In genomic region chr11:18294862-18295261, GRCh38 we compare ENCODE assay signal across 29 cellular contexts. TPM values are rescaled to one million over a fixed set of nuclear protein-coding genes. Genes with fewer than 3 reads are reported as not detected.
DNase-seq lines count a peak whose midpoint lies in the region; ATAC-seq and TF ChIP-seq lines count a peak whose summit lies in the region.
"Had no signal": no experiment of that assay in that cellular context is flagged by ENCODE, and none has a peak within 500 bp of the region (broad histone marks: within the 10 kb centered on the region; RNA-seq: fewer than 3 reads in every experiment).

No MANE protein-coding gene starts in this region.

- 96 to 98% methylated on average over 5 of the region's 5 CpGs for WGBS in heart right ventricle, 2 donors

- no peaks in the 10 kb centered on the region for H3K79me2 ChIP-seq in neural progenitor cell (ENCODE audit: low read depth)

- TF ChIP-seq CTCF in heart right ventricle (IDR thresholded peaks at IDR 0.05) (no peak), neural progenitor cell (IDR thresholded peaks at IDR 0.05) (no peak)

- H3K27me3 Mint-ChIP-seq in neural progenitor cell (ENCODE audit: insufficient read depth, low read depth) = no peaks in the 10 kb centered on the region
- H3K27me3 Mint-ChIP-seq: IgD-negative memory B cell; stimulated activated naive B cell treated with anti-CD40 and anti-IgM and Interleukin-4, amounts not matched to agents 10 μg/mL and 1 μg/mL and 100 μg/mL, for 72 hours had no signal

- H3K4me1 ChIP-seq in heart right ventricle (no peaks in the 10 kb centered on the region), neural progenitor cell (no peaks in the 10 kb centered on the region)
- H3K4me1 ChIP-seq: right atrium auricular region, tibial artery had no signal

- no peaks in the 10 kb centered on the region for H3K9me3 Mint-ChIP-seq in neural progenitor cell
- H3K9me3 Mint-ChIP-seq: CD8-positive, alpha-beta T cell; IgD-negative memory B cell; stimulated activated naive B cell treated with anti-CD40 and anti-IgM and Interleukin-4, amounts not matched to agents 10 μg/mL and 1 μg/mL and 100 μg/mL, for 72 hours had no signal

- H3K9me3 ChIP-seq in heart right ventricle (no peaks in the 10 kb centered on the region), neural progenitor cell (ENCODE audit: low read depth) (no peaks in the 10 kb centered on the region)
- H3K9me3 ChIP-seq: right atrium auricular region, tibial artery had no signal

- H3K36me3 ChIP-seq in heart right ventricle (peaks cover 0 to 100% (median 69%) of the 10 kb centered on the region in 9 donors), neural progenitor cell (peaks cover 6% of the 10 kb centered on the region)

- no peak overlapping the region for H2AFZ ChIP-seq in neural progenitor cell (replicated peaks)

- ATAC-seq in GM21367 (IDR thresholded peaks at IDR 0.05; ENCODE audit: unreplicated experiment) (peak; percentile 78), HG03354 (IDR thresholded peaks at IDR 0.05; ENCODE audit: poor library complexity, severe bottlenecking, unreplicated experiment) (peak; percentile 66), heart right ventricle (no peak)
- ATAC-seq: CD8-positive, alpha-beta T cell; stimulated activated naive B cell treated with anti-CD40 and anti-IgM and Interleukin-4, amounts not matched to agents 10 μg/mL and 1 μg/mL and 100 μg/mL, for 72 hours had no signal

- no peaks in the 10 kb centered on the region for H3F3A ChIP-seq in neural progenitor cell (ENCODE audit: low read depth)

- H3K4me2 ChIP-seq in neural progenitor cell = no peak overlapping the region

- H3K4me3 ChIP-seq in heart right ventricle (no peak overlapping the region), neural progenitor cell (no peak overlapping the region)
- H3K4me3 ChIP-seq: cardiac muscle cell, right atrium auricular region, tibial artery had no signal

- H3K36me3 Mint-ChIP-seq in neural progenitor cell = peaks cover 27% of the 10 kb centered on the region

- H3K4me3 Mint-ChIP-seq in neural progenitor cell = no peak overlapping the region
- H3K4me3 Mint-ChIP-seq: CD8-positive, alpha-beta T cell; IgD-negative memory B cell; stimulated activated naive B cell treated with anti-CD40 and anti-IgM and Interleukin-4, amounts not matched to agents 10 μg/mL and 1 μg/mL and 100 μg/mL, for 72 hours had no signal

- H3K9ac ChIP-seq in neural progenitor cell = no peak overlapping the region

- no peak overlapping the region for H3K27ac Mint-ChIP-seq in neural progenitor cell
- H3K27ac Mint-ChIP-seq: CD8-positive, alpha-beta T cell; IgD-negative memory B cell; stimulated activated naive B cell treated with anti-CD40 and anti-IgM and Interleukin-4, amounts not matched to agents 10 μg/mL and 1 μg/mL and 100 μg/mL, for 72 hours had no signal

- no peaks in the 10 kb centered on the region for H3K27me3 ChIP-seq in heart right ventricle
- no peaks in the 10 kb centered on the region for H3K27me3 ChIP-seq in neural progenitor cell
- H3K27me3 ChIP-seq: cardiac muscle cell, right atrium auricular region, tibial artery had no signal

- intact Hi-C loops in heart right ventricle (cut with DNase I) = no loop called here

- peak; percentile 12 for DNase-seq in stimulated activated CD4-positive, alpha-beta T cell treated with anti-CD3 and anti-CD28 coated beads, Interleukin-1b, Interleukin-23, amount 100 ng/mL, for 48 hours
- DNase-seq in stimulated activated CD4-positive, alpha-beta T cell treated with anti-CD3 and anti-CD28 coated beads, Interleukin-4, amount 100 ng/mL, for 4 hours = no peak
- DNase-seq in heart right ventricle (no peak), NCI-H82 treated with DMSO at 0.1 percent for 48 hours (lab: John Stamatoyannopoulos, UW; ENCODE audit: unreplicated experiment) (no peak), NCI-H1436 (lab: John Stamatoyannopoulos, UW) (no peak), neural progenitor cell (ENCODE audit: low spot score) (no peak)
- DNase-seq: activated CD8-positive, alpha-beta memory T cell treated with anti-CD3 and anti-CD28 coated beads for 24 hours; amniotic stem cell; CD8-positive, alpha-beta T cell; DND-41; foreskin fibroblast; kidney glomerular epithelial cell; NCI-H1417 treated with DMSO at 0.1 percent for 48 hours; NCI-H526 treated with DMSO at 0.1 percent for 48 hours; SHP77; stimulated activated CD4-positive, alpha-beta T cell treated with anti-CD3 and anti-CD28 coated beads, Interleukin-15, amount 100 ng/mL, for 24 hours; stimulated activated naive B cell treated with anti-CD40 and anti-IgM and Interleukin-4, amounts not matched to agents 10 μg/mL and 1 μg/mL and 100 μg/mL, for 72 hours; tibial artery had no signal

- H3K27ac ChIP-seq in heart right ventricle (no peak overlapping the region), neural progenitor cell (no peak overlapping the region)
- H3K27ac ChIP-seq: cardiac muscle cell, epithelial cell of prostate, right atrium auricular region, tibial artery had no signal

- H3K4me1 Mint-ChIP-seq in neural progenitor cell = no peaks in the 10 kb centered on the region
- H3K4me1 Mint-ChIP-seq: IgD-negative memory B cell had no signal

- no peaks in the 10 kb centered on the region for H4K20me1 ChIP-seq in neural progenitor cell (ENCODE audit: low read depth)

RNA-seq across cellular contexts. Expression of gene HPS5, which starts 27.1 kb away (rescaled TPM):
- 10 to 100 TPM in 9 of 10 donors, 1 to 10 TPM in 1; 9.9 to 14.9 (median 12.5) TPM for total RNA-seq in heart right ventricle
- polyA plus RNA-seq in heart right ventricle = 1 to 10 TPM; 5.3 to 5.5 TPM
- 17.0 and 21.3 TPM in 2 replicates for total RNA-seq in neural progenitor cell (ENCODE audit: low replicate concordance)

RNA-seq across cellular contexts. Expression of gene GTF2H1, which starts 27.5 kb away (rescaled TPM):
- total RNA-seq in heart right ventricle (10 to 100 TPM; 19.6 to 27.9 (median 25.2) TPM), neural progenitor cell (ENCODE audit: low replicate concordance) (33.2 and 45.2 TPM in 2 replicates)
- 10 to 100 TPM; 14.9 to 15.5 TPM for polyA plus RNA-seq in heart right ventricle

RNA-seq across cellular contexts. Expression of gene SAA1, which starts 28.8 kb away (rescaled TPM):
- 10 to 100 TPM in 1 of 10 donors, 1 to 10 TPM in 5, under 1 TPM in 2, not detected in 2; 0.57 to 29.0 (median 1.6) TPM for total RNA-seq in heart right ventricle
- polyA plus RNA-seq in heart right ventricle = 10 to 100 TPM; 10.1 to 16.1 TPM
- not detected in 2 replicates for total RNA-seq in neural progenitor cell (ENCODE audit: low replicate concordance)
- total RNA-seq: cardiac muscle cell; CD8-positive, alpha-beta T cell; H4; OCI-LY7; osteoblast; T-helper 1 cell treated with Interleukin-12 subunit alpha and Interleukin-12 subunit beta and Interleukin-4 antibody, amounts not matched to agents 30 ng/mL and 1 ng/mL, for 36 hours had no signal
- polyA plus RNA-seq: IgD-negative memory B cell had no signal

RNA-seq across cellular contexts. Expression of gene SAA2, which starts 46.4 kb away (rescaled TPM):
- 1 to 10 TPM in 2 of 10 donors, under 1 TPM in 2, not detected in 6; 0.61 to 4.1 (median 1.7) TPM for total RNA-seq in heart right ventricle
- 1 to 10 TPM in 1 of 2 donors, not detected in 1; 2.1 TPM for polyA plus RNA-seq in heart right ventricle
- total RNA-seq in neural progenitor cell (ENCODE audit: low replicate concordance) = not detected in 2 replicates
- total RNA-seq: cardiac muscle cell; H4; OCI-LY7; T-helper 1 cell treated with Interleukin-12 subunit alpha and Interleukin-12 subunit beta and Interleukin-4 antibody, amounts not matched to agents 30 ng/mL and 1 ng/mL, for 36 hours had no signal

RNA-seq across cellular contexts. Expression of gene SAA4, which starts 58.3 kb away (rescaled TPM):
- total RNA-seq in heart right ventricle = not detected
- polyA plus RNA-seq in heart right ventricle = not detected
- not detected in 2 replicates for total RNA-seq in neural progenitor cell (ENCODE audit: low replicate concordance)
- total RNA-seq: cardiac muscle cell; CD8-positive, alpha-beta T cell; H4; MCF 10A; OCI-LY7; osteoblast; right atrium auricular region; T-helper 1 cell treated with Interleukin-12 subunit alpha and Interleukin-12 subunit beta and Interleukin-4 antibody, amounts not matched to agents 30 ng/mL and 1 ng/mL, for 36 hours had no signal
- polyA plus RNA-seq: IgD-negative memory B cell had no signal

Comparison
In these comparisons a context has a peak if more than half of its experiments do, and no peak if none do; other contexts are left out.
1. ATAC-seq: peak in GM21367 (single experiment) and HG03354 (single experiment); none in heart right ventricle (0 of 8).